In the genomic region with DNA sequence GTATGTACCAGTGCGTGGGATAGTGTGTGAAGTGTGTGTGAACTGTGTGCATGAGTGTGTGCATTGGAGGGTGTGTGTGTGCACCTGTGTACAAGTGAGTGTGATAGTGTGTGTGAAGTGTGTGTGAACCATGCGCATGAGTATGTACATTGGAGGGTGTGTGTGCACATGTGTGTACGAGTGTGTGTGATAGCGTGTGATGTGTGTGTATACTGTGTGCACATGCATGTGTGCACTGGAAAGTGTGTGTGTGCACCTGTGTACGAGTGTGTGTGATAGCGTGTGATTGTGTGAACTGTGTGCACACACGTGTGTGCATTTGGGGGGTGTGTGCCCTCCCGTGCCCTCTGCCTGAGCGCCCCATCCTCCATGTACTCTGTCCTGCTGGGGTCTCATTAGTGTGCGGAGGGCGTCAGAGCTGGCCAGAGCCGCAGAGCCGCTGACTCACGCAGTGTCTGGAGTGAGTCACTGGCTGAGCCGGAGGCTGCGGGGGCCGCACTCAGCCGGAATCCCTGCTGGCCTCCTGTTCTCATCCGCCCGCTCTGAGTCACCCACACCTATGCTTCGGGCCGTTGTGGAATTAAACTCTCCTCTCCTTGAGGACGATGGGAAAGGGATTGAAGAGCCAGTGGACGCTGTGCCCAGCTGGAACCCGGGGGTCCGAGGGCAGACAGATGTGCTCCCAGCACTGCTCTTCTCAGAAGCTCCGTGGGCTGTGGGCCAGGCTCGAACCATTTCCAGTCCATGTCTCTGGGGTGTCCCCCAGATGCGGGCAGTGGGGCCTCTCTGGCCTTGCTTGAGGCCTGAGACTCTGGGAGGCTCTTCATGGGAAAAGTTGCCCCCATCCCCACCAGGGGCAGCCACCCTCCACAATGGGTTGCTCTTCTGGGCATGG, we compare ENCODE assay signal across 8 cellular contexts. TPM values are rescaled to one million over a fixed set of nuclear protein-coding genes. Genes with fewer than 3 reads are reported as not detected.
A peak's percentile ranks its signal among the peaks of the same experiment; 100 is the strongest.
DNase-seq lines count a peak whose midpoint lies in the region; ATAC-seq and TF ChIP-seq lines count a peak whose summit lies in the region.

No MANE protein-coding gene starts in this region.

- POLR2A ChIA-PET in BJ (lab: Charles Lee), result no interaction called here

- DNase-seq in BJ (ENCODE audit: low read depth), result peak; percentile 74
- peak; percentile 53 for DNase-seq in NCI-H2227 (lab: John Stamatoyannopoulos, UW; ENCODE audit: unreplicated experiment)
- peak; percentile 97 for DNase-seq in choroid plexus epithelial cell (ENCODE audit: low read depth)
- no peak for DNase-seq in stimulated activated CD4-positive, alpha-beta T cell treated with anti-CD3 and anti-CD28 coated beads, Interleukin-12 subunit alpha, Interleukin-12 subunit beta, amount 100 ng/mL, for 4 hours
- no peak for DNase-seq in activated T-cell treated with anti-CD3 and anti-CD28 coated beads, Interleukin-2, amount 50 U/mL, for 24 hours

- H3K9me3 ChIP-seq in mesodermal cell (ENCODE audit: control insufficient read depth, low read length), result peaks cover 22% of the 10 kb centered on the region

- 88 to 89% methylated on average over 19 to 22 of the region's 29 CpGs for WGBS in mesodermal cell (ENCODE audit: insufficient coverage in 2 of 2), 2 experiments

- H3K4me3 ChIP-seq in BJ (ENCODE audit: low read depth, low read length) (no peak overlapping the region), choroid plexus epithelial cell (ENCODE audit: low read depth, low read length) (no peak overlapping the region), mesodermal cell (ENCODE audit: extremely low read depth, insufficient read depth, low read length, poor library complexity, severe bottlenecking) (no peak overlapping the region)

- no peaks in the 10 kb centered on the region for H3K36me3 ChIP-seq in BJ (ENCODE audit: control insufficient read depth, insufficient read depth, low read length)
- H3K36me3 ChIP-seq in mesodermal cell (ENCODE audit: control insufficient read depth, insufficient read depth, low read length), result no peaks in the 10 kb centered on the region

- peaks cover 24% of the 10 kb centered on the region for H3K27me3 Mint-ChIP-seq in activated T-cell treated with anti-CD3 and anti-CD28 coated beads, Interleukin-2, amount 50 U/mL, for 24 hours

- no peaks in the 10 kb centered on the region for H3K36me3 Mint-ChIP-seq in activated T-cell treated with anti-CD3 and anti-CD28 coated beads, Interleukin-2, amount 50 U/mL, for 24 hours (ENCODE audit: low read depth)

- TF ChIP-seq CTCF in BJ (IDR thresholded peaks at IDR 0.05; ENCODE audit: insufficient read depth, low read depth, low read length) (no peak), choroid plexus epithelial cell (conservative IDR thresholded peaks at IDR 0.05; ENCODE audit: low read depth, low read length) (no peak)

- peak overlapping the region; percentile 77 for H3K27ac ChIP-seq in mesodermal cell (ENCODE audit: low read depth, low read length, severe bottlenecking)

- no peak overlapping the region for H3K27ac Mint-ChIP-seq in activated T-cell treated with anti-CD3 and anti-CD28 coated beads, Interleukin-2, amount 50 U/mL, for 24 hours

- CTCF ChIA-PET in BJ (lab: Yijun Ruan, JAX), result interaction anchor here (1.0 to 1.4 kb wide), 2 partner anchors 24 to 386 kb away, joined by 3 to 7 read pairs; no protein-coding TSS in a partner anchor

- H3K4me3 Mint-ChIP-seq in activated T-cell treated with anti-CD3 and anti-CD28 coated beads, Interleukin-2, amount 50 U/mL, for 24 hours, result no peak overlapping the region

- ATAC-seq in GM18907 (IDR thresholded peaks at IDR 0.05; ENCODE audit: unreplicated experiment), result no peak
- no peak for ATAC-seq in HG03520 (IDR thresholded peaks at IDR 0.05; ENCODE audit: unreplicated experiment)

- peaks cover 10% of the 10 kb centered on the region for H3K4me1 ChIP-seq in mesodermal cell (ENCODE audit: control insufficient read depth, insufficient read depth, low read length, poor library complexity, severe bottlenecking)

- H3K4me1 Mint-ChIP-seq in activated T-cell treated with anti-CD3 and anti-CD28 coated beads, Interleukin-2, amount 50 U/mL, for 24 hours (ENCODE audit: low read depth), result no peaks in the 10 kb centered on the region

- H3K9me3 Mint-ChIP-seq in activated T-cell treated with anti-CD3 and anti-CD28 coated beads, Interleukin-2, amount 50 U/mL, for 24 hours, result no peaks in the 10 kb centered on the region

- no peaks in the 10 kb centered on the region for H3K27me3 ChIP-seq in BJ (ENCODE audit: control insufficient read depth, insufficient read depth, low read length)

RNA-seq across cellular contexts. Expression of a gene that starts 27.3 kb away (rescaled TPM):
- polyA plus RNA-seq in BJ (2011; rRNA removed), result 39.7 and 45.5 TPM in 2 replicates
- polyA minus RNA-seq in BJ (2011; rRNA and poly(A)+ RNA removed), result 12.3 and 19.6 TPM in 2 replicates
- polyA plus RNA-seq in mesodermal cell (2013, experiment 1 of 2), result 56.1 TPM
- 56.7 TPM for polyA plus RNA-seq in mesodermal cell (2013, experiment 2 of 2)

Comparison
In these comparisons a context has a peak if more than half of its experiments do, and no peak if none do; other contexts are left out.
1. DNase-seq: peak in BJ (single experiment), NCI-H2227 (single experiment) and choroid plexus epithelial cell (single experiment); none in stimulated activated CD4-positive, alpha-beta T cell treated with anti-CD3 and anti-CD28 coated beads, Interleukin-12 subunit alpha, Interleukin-12 subunit beta, amount 100 ng/mL, for 4 hours (single experiment) and activated T-cell treated with anti-CD3 and anti-CD28 coated beads, Interleukin-2, amount 50 U/mL, for 24 hours (single experiment).